Comparison of ENCODE assay signal across 1 cellular context in the genomic region with DNA sequence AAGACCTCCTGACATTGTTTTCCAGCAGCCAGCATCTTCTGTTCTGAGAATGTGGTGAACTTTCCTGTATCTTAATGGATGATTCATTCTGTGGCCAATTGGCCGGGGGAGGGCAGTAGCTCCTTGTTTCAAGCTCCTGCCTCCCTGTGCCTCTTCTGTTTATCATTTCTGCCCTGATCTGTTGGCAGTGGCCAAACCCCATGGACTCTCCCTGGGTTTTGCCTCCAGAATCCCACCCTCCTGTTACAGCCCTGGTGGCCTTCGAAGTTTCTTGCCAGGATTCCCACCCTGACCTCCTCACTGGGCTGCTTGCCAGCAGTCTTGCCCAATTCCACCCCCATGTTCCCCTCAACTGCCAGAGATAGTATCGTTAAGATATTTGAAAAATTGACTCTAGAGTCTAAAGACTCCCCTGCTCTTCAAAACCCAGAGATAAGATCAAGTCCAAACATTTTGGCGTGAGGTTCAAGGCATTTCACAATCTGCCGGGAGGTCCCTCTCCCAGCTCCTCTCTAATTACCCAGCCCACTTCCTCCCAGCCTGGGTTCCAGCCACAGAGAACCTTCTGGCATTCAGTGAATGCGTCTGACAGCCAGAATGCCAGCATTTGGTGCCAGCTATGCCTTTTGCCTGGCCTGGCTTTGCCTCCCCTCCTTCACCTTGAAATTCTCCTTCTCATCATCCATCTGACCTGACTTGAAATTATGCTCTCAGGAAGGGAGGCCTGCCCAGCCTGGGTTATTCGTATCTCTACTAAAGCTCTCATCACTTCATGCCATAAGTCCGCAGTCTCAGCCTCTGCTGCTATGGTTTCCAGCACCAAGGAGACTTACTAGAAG.
TF ChIP-seq lines count a peak whose summit lies in the region.

No MANE protein-coding gene starts in this region.

TF ChIP-seq in K562, 482 proteins besides CTCF, POLR2A, EP300 and RAD21 (continued from another document):
- TF ChIP-seq, protein P1, sequence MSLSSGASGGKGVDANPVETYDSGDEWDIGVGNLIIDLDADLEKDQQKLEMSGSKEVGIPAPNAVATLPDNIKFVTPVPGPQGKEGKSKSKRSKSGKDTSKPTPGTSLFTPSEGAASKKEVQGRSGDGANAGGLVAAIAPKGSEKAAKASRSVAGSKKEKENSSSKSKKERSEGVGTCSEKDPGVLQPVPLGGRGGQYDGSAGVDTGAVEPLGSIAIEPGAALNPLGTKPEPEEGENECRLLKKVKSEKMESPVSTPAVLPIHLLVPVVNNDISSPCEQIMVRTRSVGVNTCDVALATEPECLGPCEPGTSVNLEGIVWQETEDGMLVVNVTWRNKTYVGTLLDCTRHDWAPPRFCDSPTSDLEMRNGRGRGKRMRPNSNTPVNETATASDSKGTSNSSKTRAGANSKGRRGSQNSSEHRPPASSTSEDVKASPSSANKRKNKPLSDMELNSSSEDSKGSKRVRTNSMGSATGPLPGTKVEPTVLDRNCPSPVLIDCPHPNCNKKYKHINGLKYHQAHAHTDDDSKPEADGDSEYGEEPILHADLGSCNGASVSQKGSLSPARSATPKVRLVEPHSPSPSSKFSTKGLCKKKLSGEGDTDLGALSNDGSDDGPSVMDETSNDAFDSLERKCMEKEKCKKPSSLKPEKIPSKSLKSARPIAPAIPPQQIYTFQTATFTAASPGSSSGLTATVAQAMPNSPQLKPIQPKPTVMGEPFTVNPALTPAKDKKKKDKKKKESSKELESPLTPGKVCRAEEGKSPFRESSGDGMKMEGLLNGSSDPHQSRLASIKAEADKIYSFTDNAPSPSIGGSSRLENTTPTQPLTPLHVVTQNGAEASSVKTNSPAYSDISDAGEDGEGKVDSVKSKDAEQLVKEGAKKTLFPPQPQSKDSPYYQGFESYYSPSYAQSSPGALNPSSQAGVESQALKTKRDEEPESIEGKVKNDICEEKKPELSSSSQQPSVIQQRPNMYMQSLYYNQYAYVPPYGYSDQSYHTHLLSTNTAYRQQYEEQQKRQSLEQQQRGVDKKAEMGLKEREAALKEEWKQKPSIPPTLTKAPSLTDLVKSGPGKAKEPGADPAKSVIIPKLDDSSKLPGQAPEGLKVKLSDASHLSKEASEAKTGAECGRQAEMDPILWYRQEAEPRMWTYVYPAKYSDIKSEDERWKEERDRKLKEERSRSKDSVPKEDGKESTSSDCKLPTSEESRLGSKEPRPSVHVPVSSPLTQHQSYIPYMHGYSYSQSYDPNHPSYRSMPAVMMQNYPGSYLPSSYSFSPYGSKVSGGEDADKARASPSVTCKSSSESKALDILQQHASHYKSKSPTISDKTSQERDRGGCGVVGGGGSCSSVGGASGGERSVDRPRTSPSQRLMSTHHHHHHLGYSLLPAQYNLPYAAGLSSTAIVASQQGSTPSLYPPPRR (CRISPR knock-in tag; IDR thresholded peaks at IDR 0.05; ENCODE audit: borderline replicate concordance) = no peak
- TF ChIP-seq XRCC3 (IDR thresholded peaks at IDR 0.05) = no peak
- TF ChIP-seq NFE2 (IDR thresholded peaks at IDR 0.05; ENCODE audit: low read depth) = 0 out of 2 replicates have a peak, but pooled peaks have one; percentile 15
